ENCODE assay signal across 9 cellular contexts in genomic region chr17:41967921-41968578, GRCh38.
DNase-seq lines count a peak whose midpoint lies in the region; ATAC-seq and TF ChIP-seq lines count a peak whose summit lies in the region.
"Had no signal": no experiment of that assay in that cellular context is flagged by ENCODE, and none has a peak within 500 bp of the region (broad histone marks: within the 10 kb centered on the region; RNA-seq: fewer than 3 reads in every experiment).

No MANE protein-coding gene starts in this region.

- no peak for TF ChIP-seq POLR2A in GM18505 (IDR thresholded peaks at IDR 0.05; ENCODE audit: borderline replicate concordance, extremely low read depth, insufficient read depth, insufficient read length)

- H3K27ac ChIP-seq in SK-N-MC: peak overlapping the region; percentile 79

- DNase-seq in GM06990 (ENCODE audit: extremely low read depth, insufficient read length) (peak; percentile 29), SK-N-MC (ENCODE audit: low read depth, low spot score) (no peak), fibroblast of mammary gland (ENCODE audit: low read depth) (no peak), retinal pigment epithelial cell (ENCODE audit: low read depth) (no peak), retina (no peak), NCI-H1048 (lab: John Stamatoyannopoulos, UW) (no peak)
- DNase-seq: NCI-H2171 had no signal

- H3K4me3 ChIP-seq in GM06990 (replicated peaks; ENCODE audit: low read depth, low read length) (peak overlapping the region; percentile 86), SK-N-MC (peak overlapping the region; percentile 98), fibroblast of mammary gland (ENCODE audit: control insufficient read depth, low read depth, low read length) (peak overlapping the region; percentile 78), retinal pigment epithelial cell (ENCODE audit: low read length) (peak overlapping the region; percentile 90)

- no peaks in the 10 kb centered on the region for H3K9me3 ChIP-seq in SK-N-MC (ENCODE audit: low read depth, low read length)

- H3K27me3 ChIP-seq in GM06990 (replicated peaks; ENCODE audit: control insufficient read depth, insufficient read depth, low read length): no peaks in the 10 kb centered on the region

- H3K9ac ChIP-seq in SK-N-MC (ENCODE audit: insufficient read length): peak overlapping the region; percentile 96

- ATAC-seq in GM18505 (IDR thresholded peaks at IDR 0.05; ENCODE audit: unreplicated experiment): no peak
- ATAC-seq in GM21360 (IDR thresholded peaks at IDR 0.05; ENCODE audit: unreplicated experiment): no peak

- no peak for TF ChIP-seq CTCF in GM06990 (IDR thresholded peaks at IDR 0.05; ENCODE audit: insufficient read depth, low read length, poor library complexity, severe bottlenecking)
- TF ChIP-seq CTCF in fibroblast of mammary gland (conservative IDR thresholded peaks at IDR 0.05; ENCODE audit: control insufficient read depth, insufficient read depth, low read depth, low read length): no peak
- TF ChIP-seq CTCF in retinal pigment epithelial cell (conservative IDR thresholded peaks at IDR 0.05; ENCODE audit: low read depth, low read length): no peak

- H3K36me3 ChIP-seq in GM06990 (ENCODE audit: control insufficient read depth, insufficient read depth, low read length): peaks cover 20% of the 10 kb centered on the region
- H3K36me3 ChIP-seq in SK-N-MC (ENCODE audit: insufficient read depth, low read length): peaks cover 44% of the 10 kb centered on the region
